Comparison of ENCODE assay signal across 2 cellular contexts in the genomic region with DNA sequence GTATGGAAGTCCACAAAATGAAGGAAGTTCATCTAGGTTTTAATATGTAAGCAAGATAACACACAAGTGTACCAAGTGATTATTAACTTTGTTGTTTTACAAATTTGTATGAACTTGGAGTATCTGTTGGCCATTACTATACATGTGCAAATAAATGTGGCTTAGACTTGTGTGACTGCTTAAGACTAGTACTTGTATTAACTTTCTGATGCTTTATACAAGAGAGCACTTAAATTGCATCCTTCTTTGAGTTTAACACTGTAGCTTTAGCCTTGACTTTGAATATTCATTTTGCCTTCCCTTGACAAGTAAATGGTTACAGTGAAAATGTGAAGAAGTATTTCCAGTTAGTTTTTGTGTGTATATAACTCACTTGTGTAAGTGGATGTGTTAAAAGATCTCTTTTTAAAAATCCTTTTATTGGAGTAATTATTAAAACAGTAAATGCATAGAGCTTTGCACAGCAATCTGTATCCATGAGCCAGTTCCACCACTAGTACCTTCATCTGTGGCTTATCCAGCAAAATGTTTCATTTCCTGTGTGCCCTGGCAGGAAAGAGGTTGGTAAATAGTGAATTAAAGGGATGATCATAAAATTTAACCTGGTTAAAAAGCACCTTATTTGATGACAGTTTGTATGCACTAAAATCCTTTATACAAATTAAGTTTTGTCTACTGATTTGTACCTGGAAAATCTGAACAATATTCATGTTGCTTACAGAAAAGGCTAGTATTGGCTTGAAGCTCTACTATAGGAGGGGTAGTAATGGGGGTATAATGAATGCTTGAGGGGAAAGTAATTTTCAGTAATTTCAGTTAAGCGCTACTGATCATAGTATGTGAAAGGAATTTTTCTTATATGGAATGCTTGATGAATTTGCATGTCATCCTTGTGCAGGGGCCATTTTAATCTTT.
A peak's percentile ranks its signal among the peaks of the same experiment; 100 is the strongest.
TF ChIP-seq lines count a peak whose summit lies in the region.

No MANE protein-coding gene starts in this region.

TF ChIP-seq in HEK293T, 16 proteins besides CTCF, POLR2A, EP300 and RAD21:
- 0 out of 2 replicates have a peak, but pooled peaks have one; percentile 39 for TF ChIP-seq ZNF384 (IDR thresholded peaks at IDR 0.05)
- TF ChIP-seq SUZ12 (IDR thresholded peaks at IDR 0.05) = no peak
- no peak for TF ChIP-seq FOXM1 (IDR thresholded peaks at IDR 0.05; ENCODE audit: borderline replicate concordance)
- no peak for TF ChIP-seq CTBP1 (IDR thresholded peaks at IDR 0.05; ENCODE audit: borderline replicate concordance)
- TF ChIP-seq NFRKB (IDR thresholded peaks at IDR 0.05) = no peak
- TF ChIP-seq HDGF (IDR thresholded peaks at IDR 0.05; ENCODE audit: borderline replicate concordance) = no peak

TF ChIP-seq in GM12878, 131 proteins besides CTCF, POLR2A, EP300 and RAD21:
- TF ChIP-seq, protein P1, sequence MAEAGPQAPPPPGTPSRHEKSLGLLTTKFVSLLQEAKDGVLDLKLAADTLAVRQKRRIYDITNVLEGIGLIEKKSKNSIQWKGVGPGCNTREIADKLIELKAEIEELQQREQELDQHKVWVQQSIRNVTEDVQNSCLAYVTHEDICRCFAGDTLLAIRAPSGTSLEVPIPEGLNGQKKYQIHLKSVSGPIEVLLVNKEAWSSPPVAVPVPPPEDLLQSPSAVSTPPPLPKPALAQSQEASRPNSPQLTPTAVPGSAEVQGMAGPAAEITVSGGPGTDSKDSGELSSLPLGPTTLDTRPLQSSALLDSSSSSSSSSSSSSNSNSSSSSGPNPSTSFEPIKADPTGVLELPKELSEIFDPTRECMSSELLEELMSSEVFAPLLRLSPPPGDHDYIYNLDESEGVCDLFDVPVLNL (IDR thresholded peaks at IDR 0.05; ENCODE audit: low read depth, low read length) = no peak
- TF ChIP-seq POLR2AphosphoS5 (IDR thresholded peaks at IDR 0.05; ENCODE audit: low read length) (peak; percentile 53; the same call in 1 of the 2 replicates), PML (IDR thresholded peaks at IDR 0.05; ENCODE audit: low read length) (peak; percentile 30; the same call in 1 of the 2 replicates), IRF4 (IDR thresholded peaks at IDR 0.05; ENCODE audit: low read depth, low read length) (no peak)
